In the genomic region with DNA sequence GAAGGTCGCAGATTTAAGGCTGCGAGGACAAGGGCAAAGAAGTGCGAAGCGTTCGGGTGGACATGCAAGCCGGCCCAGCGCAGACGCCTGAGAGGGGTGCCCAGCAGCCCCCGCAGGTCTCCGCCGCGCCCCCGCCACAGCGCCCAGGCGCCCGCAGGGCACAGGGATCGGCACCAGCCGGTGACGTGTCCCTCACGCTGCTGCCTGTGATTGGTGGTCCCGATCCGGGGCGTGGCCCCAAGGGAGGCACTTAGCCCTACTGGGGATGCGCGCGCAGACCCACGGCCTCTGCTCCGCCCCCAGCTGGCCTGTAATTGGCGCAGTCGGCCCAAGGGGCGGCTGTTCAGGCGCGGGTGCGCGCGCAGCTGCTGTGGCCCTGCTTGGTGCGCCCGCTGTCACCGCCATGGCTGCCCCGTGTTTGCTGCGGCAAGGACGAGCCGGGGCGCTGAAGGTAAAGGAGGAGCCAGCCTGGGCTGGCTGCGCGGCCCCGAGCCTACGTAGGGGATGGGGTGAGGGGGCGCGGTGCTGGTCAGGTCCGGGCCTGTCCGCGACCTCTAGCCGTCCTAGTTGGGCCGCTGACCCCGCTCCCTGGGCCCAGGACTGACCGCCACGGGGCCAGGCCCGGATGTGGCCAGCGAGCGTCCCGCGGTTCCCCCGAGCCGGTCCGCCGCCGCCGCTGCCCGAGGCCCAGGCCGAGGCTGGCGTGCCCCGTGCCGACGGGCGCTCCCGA, we compare ENCODE assay signal across 1 cellular context.
A peak's percentile ranks its signal among the peaks of the same experiment; 100 is the strongest.
TF ChIP-seq lines count a peak whose summit lies in the region.

A gene (plus strand): TSS at position 379 of the 730 bp plus-strand sequence. CDS start 25 bp downstream, at position 404.

TF ChIP-seq in K562, 482 proteins besides CTCF, POLR2A, EP300 and RAD21 (continued from another document and continues in another):
- TF ChIP-seq, protein P1, sequence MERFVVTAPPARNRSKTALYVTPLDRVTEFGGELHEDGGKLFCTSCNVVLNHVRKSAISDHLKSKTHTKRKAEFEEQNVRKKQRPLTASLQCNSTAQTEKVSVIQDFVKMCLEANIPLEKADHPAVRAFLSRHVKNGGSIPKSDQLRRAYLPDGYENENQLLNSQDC (CRISPR knock-in tag; IDR thresholded peaks at IDR 0.05): peak; percentile 54; the same call in 1 of the 2 replicates
- no peak for TF ChIP-seq U2AF2 (optimal IDR thresholded peaks at IDR 0.05; ENCODE audit: low read depth, low read length)
- 0 out of 2 replicates have a peak, but pooled peaks have one; percentile 5 for TF ChIP-seq PTBP1 (IDR thresholded peaks at IDR 0.05; ENCODE audit: low read depth, low read length)
- TF ChIP-seq CXXC5 (CRISPR knock-in tag; IDR thresholded peaks at IDR 0.05): peak; percentile 64
- TF ChIP-seq FOXA3 (CRISPR knock-in tag; conservative IDR thresholded peaks at IDR 0.05 in 1 of 2, IDR thresholded peaks at IDR 0.05 in 1 of 2): peak in 1 of 2 experiments; percentile 50; a peak in 1 of 4 replicates
- TF ChIP-seq CBX3 (IDR thresholded peaks at IDR 0.05; ENCODE audit: borderline replicate concordance in 1 of 2, low read length in 2 of 2): no peak
- peak; percentile 85 for TF ChIP-seq PCBP1 (IDR thresholded peaks at IDR 0.05; ENCODE audit: low read depth, low read length, poor library complexity, severe bottlenecking)
- TF ChIP-seq, protein P2, sequence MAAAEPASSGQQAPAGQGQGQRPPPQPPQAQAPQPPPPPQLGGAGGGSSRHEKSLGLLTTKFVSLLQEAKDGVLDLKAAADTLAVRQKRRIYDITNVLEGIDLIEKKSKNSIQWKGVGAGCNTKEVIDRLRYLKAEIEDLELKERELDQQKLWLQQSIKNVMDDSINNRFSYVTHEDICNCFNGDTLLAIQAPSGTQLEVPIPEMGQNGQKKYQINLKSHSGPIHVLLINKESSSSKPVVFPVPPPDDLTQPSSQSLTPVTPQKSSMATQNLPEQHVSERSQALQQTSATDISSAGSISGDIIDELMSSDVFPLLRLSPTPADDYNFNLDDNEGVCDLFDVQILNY (CRISPR knock-in tag; IDR thresholded peaks at IDR 0.05): peak; percentile 88; the same call in 1 of the 2 replicates
- TF ChIP-seq SRSF1 (IDR thresholded peaks at IDR 0.05; ENCODE audit: low read depth, low read length): no peak
- TF ChIP-seq KAT7 (CRISPR knock-in tag; IDR thresholded peaks at IDR 0.05; ENCODE audit: borderline replicate concordance): peak; percentile 88
- TF ChIP-seq, protein P3, sequence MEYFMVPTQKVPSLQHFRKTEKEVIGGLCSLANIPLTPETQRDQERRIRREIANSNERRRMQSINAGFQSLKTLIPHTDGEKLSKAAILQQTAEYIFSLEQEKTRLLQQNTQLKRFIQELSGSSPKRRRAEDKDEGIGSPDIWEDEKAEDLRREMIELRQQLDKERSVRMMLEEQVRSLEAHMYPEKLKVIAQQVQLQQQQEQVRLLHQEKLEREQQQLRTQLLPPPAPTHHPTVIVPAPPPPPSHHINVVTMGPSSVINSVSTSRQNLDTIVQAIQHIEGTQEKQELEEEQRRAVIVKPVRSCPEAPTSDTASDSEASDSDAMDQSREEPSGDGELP (CRISPR knock-in tag; IDR thresholded peaks at IDR 0.05; ENCODE audit: borderline replicate concordance): peak; percentile 96
- TF ChIP-seq, protein P4, sequence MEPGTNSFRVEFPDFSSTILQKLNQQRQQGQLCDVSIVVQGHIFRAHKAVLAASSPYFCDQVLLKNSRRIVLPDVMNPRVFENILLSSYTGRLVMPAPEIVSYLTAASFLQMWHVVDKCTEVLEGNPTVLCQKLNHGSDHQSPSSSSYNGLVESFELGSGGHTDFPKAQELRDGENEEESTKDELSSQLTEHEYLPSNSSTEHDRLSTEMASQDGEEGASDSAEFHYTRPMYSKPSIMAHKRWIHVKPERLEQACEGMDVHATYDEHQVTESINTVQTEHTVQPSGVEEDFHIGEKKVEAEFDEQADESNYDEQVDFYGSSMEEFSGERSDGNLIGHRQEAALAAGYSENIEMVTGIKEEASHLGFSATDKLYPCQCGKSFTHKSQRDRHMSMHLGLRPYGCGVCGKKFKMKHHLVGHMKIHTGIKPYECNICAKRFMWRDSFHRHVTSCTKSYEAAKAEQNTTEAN (CRISPR knock-in tag; IDR thresholded peaks at IDR 0.05): peak; percentile 82; the same call in 1 of the 2 replicates
- peak; percentile 78 for TF ChIP-seq C11orf30 (IDR thresholded peaks at IDR 0.05; ENCODE audit: low read depth)
- TF ChIP-seq, protein P5, sequence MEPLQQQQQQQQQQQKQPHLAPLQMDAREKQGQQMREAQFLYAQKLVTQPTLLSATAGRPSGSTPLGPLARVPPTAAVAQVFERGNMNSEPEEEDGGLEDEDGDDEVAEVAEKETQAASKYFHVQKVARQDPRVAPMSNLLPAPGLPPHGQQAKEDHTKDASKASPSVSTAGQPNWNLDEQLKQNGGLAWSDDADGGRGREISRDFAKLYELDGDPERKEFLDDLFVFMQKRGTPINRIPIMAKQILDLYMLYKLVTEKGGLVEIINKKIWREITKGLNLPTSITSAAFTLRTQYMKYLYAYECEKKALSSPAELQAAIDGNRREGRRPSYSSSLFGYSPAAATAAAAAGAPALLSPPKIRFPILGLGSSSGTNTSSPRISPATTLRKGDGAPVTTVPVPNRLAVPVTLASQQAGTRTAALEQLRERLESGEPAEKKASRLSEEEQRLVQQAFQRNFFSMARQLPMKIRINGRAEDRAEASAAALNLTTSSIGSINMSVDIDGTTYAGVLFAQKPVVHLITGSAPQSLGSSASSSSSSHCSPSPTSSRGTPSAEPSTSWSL (CRISPR knock-in tag; IDR thresholded peaks at IDR 0.05; ENCODE audit: borderline replicate concordance): peak; percentile 66; the same call in 1 of the 2 replicates
- no peak for TF ChIP-seq HOXB6 (CRISPR knock-in tag; IDR thresholded peaks at IDR 0.05; ENCODE audit: borderline replicate concordance)
- TF ChIP-seq HDAC8 (tag; IDR thresholded peaks at IDR 0.05): no peak
- TF ChIP-seq MTA3 (IDR thresholded peaks at IDR 0.05; ENCODE audit: borderline replicate concordance): peak; percentile 89
- TF ChIP-seq ZKSCAN3 (CRISPR knock-in tag; IDR thresholded peaks at IDR 0.05): no peak
- peak; percentile 99 for TF ChIP-seq RBM34 (IDR thresholded peaks at IDR 0.05; ENCODE audit: borderline replicate concordance, insufficient read depth, low read length)
- peak; percentile 97 for TF ChIP-seq RBBP5 (IDR thresholded peaks at IDR 0.05; ENCODE audit: borderline replicate concordance, insufficient read depth, low read length, poor library complexity, severe bottlenecking)
- TF ChIP-seq POLR2B (IDR thresholded peaks at IDR 0.05; ENCODE audit: low read depth, partially characterized antibody): peak; percentile 94
- TF ChIP-seq, protein P6, sequence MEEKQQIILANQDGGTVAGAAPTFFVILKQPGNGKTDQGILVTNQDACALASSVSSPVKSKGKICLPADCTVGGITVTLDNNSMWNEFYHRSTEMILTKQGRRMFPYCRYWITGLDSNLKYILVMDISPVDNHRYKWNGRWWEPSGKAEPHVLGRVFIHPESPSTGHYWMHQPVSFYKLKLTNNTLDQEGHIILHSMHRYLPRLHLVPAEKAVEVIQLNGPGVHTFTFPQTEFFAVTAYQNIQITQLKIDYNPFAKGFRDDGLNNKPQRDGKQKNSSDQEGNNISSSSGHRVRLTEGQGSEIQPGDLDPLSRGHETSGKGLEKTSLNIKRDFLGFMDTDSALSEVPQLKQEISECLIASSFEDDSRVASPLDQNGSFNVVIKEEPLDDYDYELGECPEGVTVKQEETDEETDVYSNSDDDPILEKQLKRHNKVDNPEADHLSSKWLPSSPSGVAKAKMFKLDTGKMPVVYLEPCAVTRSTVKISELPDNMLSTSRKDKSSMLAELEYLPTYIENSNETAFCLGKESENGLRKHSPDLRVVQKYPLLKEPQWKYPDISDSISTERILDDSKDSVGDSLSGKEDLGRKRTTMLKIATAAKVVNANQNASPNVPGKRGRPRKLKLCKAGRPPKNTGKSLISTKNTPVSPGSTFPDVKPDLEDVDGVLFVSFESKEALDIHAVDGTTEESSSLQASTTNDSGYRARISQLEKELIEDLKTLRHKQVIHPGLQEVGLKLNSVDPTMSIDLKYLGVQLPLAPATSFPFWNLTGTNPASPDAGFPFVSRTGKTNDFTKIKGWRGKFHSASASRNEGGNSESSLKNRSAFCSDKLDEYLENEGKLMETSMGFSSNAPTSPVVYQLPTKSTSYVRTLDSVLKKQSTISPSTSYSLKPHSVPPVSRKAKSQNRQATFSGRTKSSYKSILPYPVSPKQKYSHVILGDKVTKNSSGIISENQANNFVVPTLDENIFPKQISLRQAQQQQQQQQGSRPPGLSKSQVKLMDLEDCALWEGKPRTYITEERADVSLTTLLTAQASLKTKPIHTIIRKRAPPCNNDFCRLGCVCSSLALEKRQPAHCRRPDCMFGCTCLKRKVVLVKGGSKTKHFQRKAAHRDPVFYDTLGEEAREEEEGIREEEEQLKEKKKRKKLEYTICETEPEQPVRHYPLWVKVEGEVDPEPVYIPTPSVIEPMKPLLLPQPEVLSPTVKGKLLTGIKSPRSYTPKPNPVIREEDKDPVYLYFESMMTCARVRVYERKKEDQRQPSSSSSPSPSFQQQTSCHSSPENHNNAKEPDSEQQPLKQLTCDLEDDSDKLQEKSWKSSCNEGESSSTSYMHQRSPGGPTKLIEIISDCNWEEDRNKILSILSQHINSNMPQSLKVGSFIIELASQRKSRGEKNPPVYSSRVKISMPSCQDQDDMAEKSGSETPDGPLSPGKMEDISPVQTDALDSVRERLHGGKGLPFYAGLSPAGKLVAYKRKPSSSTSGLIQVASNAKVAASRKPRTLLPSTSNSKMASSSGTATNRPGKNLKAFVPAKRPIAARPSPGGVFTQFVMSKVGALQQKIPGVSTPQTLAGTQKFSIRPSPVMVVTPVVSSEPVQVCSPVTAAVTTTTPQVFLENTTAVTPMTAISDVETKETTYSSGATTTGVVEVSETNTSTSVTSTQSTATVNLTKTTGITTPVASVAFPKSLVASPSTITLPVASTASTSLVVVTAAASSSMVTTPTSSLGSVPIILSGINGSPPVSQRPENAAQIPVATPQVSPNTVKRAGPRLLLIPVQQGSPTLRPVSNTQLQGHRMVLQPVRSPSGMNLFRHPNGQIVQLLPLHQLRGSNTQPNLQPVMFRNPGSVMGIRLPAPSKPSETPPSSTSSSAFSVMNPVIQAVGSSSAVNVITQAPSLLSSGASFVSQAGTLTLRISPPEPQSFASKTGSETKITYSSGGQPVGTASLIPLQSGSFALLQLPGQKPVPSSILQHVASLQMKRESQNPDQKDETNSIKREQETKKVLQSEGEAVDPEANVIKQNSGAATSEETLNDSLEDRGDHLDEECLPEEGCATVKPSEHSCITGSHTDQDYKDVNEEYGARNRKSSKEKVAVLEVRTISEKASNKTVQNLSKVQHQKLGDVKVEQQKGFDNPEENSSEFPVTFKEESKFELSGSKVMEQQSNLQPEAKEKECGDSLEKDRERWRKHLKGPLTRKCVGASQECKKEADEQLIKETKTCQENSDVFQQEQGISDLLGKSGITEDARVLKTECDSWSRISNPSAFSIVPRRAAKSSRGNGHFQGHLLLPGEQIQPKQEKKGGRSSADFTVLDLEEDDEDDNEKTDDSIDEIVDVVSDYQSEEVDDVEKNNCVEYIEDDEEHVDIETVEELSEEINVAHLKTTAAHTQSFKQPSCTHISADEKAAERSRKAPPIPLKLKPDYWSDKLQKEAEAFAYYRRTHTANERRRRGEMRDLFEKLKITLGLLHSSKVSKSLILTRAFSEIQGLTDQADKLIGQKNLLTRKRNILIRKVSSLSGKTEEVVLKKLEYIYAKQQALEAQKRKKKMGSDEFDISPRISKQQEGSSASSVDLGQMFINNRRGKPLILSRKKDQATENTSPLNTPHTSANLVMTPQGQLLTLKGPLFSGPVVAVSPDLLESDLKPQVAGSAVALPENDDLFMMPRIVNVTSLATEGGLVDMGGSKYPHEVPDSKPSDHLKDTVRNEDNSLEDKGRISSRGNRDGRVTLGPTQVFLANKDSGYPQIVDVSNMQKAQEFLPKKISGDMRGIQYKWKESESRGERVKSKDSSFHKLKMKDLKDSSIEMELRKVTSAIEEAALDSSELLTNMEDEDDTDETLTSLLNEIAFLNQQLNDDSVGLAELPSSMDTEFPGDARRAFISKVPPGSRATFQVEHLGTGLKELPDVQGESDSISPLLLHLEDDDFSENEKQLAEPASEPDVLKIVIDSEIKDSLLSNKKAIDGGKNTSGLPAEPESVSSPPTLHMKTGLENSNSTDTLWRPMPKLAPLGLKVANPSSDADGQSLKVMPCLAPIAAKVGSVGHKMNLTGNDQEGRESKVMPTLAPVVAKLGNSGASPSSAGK (IDR thresholded peaks at IDR 0.05): no peak
- TF ChIP-seq, protein P7, sequence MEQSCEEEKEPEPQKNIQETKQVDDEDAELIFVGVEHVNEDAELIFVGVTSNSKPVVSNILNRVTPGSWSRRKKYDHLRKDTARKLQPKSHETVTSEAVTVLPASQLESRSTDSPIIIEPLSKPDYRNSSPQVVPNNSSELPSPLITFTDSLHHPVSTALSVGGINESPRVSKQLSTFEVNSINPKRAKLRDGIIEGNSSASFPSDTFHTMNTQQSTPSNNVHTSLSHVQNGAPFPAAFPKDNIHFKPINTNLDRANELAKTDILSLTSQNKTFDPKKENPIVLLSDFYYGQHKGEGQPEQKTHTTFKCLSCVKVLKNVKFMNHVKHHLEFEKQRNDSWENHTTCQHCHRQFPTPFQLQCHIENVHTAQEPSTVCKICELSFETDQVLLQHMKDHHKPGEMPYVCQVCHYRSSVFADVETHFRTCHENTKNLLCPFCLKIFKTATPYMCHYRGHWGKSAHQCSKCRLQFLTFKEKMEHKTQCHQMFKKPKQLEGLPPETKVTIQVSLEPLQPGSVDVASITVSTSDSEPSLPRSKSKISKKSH (CRISPR knock-in tag; IDR thresholded peaks at IDR 0.05): 0 out of 2 replicates have a peak, but pooled peaks have one; percentile 17
- TF ChIP-seq TOE1 (IDR thresholded peaks at IDR 0.05; ENCODE audit: borderline replicate concordance): no peak
- 0 out of 2 replicates have a peak, but pooled peaks have one; percentile 89 for TF ChIP-seq TOE1 (CRISPR knock-in tag; IDR thresholded peaks at IDR 0.05; ENCODE audit: borderline replicate concordance, low read depth)
- peak; percentile 28 for TF ChIP-seq SMAD4 (CRISPR knock-in tag; conservative IDR thresholded peaks at IDR 0.05)
- TF ChIP-seq, protein P8, sequence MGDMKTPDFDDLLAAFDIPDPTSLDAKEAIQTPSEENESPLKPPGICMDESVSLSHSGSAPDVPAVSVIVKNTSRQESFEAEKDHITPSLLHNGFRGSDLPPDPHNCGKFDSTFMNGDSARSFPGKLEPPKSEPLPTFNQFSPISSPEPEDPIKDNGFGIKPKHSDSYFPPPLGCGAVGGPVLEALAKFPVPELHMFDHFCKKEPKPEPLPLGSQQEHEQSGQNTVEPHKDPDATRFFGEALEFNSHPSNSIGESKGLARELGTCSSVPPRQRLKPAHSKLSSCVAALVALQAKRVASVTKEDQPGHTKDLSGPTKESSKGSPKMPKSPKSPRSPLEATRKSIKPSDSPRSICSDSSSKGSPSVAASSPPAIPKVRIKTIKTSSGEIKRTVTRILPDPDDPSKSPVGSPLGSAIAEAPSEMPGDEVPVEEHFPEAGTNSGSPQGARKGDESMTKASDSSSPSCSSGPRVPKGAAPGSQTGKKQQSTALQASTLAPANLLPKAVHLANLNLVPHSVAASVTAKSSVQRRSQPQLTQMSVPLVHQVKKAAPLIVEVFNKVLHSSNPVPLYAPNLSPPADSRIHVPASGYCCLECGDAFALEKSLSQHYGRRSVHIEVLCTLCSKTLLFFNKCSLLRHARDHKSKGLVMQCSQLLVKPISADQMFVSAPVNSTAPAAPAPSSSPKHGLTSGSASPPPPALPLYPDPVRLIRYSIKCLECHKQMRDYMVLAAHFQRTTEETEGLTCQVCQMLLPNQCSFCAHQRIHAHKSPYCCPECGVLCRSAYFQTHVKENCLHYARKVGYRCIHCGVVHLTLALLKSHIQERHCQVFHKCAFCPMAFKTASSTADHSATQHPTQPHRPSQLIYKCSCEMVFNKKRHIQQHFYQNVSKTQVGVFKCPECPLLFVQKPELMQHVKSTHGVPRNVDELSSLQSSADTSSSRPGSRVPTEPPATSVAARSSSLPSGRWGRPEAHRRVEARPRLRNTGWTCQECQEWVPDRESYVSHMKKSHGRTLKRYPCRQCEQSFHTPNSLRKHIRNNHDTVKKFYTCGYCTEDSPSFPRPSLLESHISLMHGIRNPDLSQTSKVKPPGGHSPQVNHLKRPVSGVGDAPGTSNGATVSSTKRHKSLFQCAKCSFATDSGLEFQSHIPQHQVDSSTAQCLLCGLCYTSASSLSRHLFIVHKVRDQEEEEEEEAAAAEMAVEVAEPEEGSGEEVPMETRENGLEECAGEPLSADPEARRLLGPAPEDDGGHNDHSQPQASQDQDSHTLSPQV (IDR thresholded peaks at IDR 0.05): peak; percentile 14
